ENCODE assay signal across 11 cellular contexts in the genomic region with DNA sequence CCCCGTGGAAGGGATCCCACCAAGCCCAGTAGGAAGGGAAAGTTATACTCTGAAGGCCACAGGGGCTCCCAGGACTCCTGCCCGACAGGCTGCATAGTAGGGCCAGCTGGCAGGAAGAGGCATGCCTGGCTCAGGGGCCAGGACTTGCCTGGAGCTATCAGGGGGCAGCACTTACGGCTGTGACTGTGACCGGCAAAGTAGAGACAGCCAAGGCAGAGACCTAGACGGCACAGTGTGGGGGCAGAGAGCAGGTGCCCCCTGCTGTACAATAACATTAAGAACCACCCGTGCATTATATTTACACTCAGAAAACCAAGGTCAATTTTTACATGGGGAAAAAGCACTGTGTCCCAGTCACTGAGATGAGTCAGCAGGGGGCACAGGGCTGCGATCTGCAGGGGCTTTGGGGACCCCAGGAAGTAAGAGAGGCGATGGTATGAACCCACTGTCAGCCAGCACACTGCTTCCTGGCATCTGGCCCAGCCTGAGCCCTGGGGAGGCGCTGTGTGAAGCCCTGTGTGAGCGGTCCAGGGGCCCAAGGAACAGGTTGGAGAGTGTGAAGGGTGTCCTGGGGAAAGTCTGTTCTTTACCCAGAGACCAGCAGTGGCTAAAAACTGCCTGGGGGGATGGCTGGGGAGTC. TPM values are rescaled to one million over a fixed set of nuclear protein-coding genes. Genes with fewer than 3 reads are reported as not detected.
DNase-seq lines count a peak whose midpoint lies in the region; ATAC-seq and TF ChIP-seq lines count a peak whose summit lies in the region.
"Had no signal": no experiment of that assay in that cellular context is flagged by ENCODE, and none has a peak within 500 bp of the region (broad histone marks: within the 10 kb centered on the region; RNA-seq: fewer than 3 reads in every experiment).

No MANE protein-coding gene starts in this region.

- peak overlapping the region; percentile 82 for H3K27ac Mint-ChIP-seq in activated naive CD4-positive, alpha-beta T cell treated with anti-CD3 and anti-CD28 coated beads, Interleukin-2, amount 50 U/mL, for 24 hours
- peak overlapping the region; percentile 100 for H3K27ac Mint-ChIP-seq in T-helper 17 cell

- no peaks in the 10 kb centered on the region for H3K9me3 ChIP-seq in T-helper 17 cell (ENCODE audit: control insufficient read depth, low read length, poor library complexity, severe bottlenecking)
- H3K9me3 ChIP-seq: adrenal gland had no signal

- H3K4me1 Mint-ChIP-seq in activated naive CD4-positive, alpha-beta T cell treated with anti-CD3 and anti-CD28 coated beads, Interleukin-2, amount 50 U/mL, for 24 hours, result peaks cover 65% of the 10 kb centered on the region
- H3K4me1 Mint-ChIP-seq in T-helper 17 cell, result peaks cover 58% of the 10 kb centered on the region

- peak; percentile 14 for TF ChIP-seq CTCF in fibroblast of the aortic adventitia (IDR thresholded peaks at IDR 0.05; ENCODE audit: insufficient read depth, low read length)

- DNase-seq in activated naive CD4-positive, alpha-beta T cell treated with anti-CD3 and anti-CD28 coated beads, Interleukin-2, amount 50 U/mL, for 16 hours, result no peak
- DNase-seq in T-helper 17 cell (peak; percentile 27 to 46 (median 34)), fibroblast of the aortic adventitia (ENCODE audit: low read depth) (no peak), G401 (ENCODE audit: low spot score) (no peak), NCI-H1105 treated with DMSO at 0.1 percent for 48 hours (lab: John Stamatoyannopoulos, UW) (no peak)
- peak; percentile 49 for DNase-seq in stimulated activated naive CD8-positive, alpha-beta T cell treated with anti-CD3 and anti-CD28 coated beads, Interleukin-15, Interleukin-2, amounts not matched to agents 100 U/mL and 50 U/mL, for 24 hours
- DNase-seq: NCI-H82; stimulated activated CD4-positive, alpha-beta T cell treated with anti-CD3 and anti-CD28 coated beads, Interleukin-4, amount 100 ng/mL, for 24 hours had no signal

- in situ Hi-C loops in G401 (cut with HindIII; ENCODE audit: low sequenced_read_pairs), result no loop called here

- H3K27me3 Mint-ChIP-seq in activated naive CD4-positive, alpha-beta T cell treated with anti-CD3 and anti-CD28 coated beads, Interleukin-2, amount 50 U/mL, for 24 hours, result no peaks in the 10 kb centered on the region
- H3K27me3 Mint-ChIP-seq in T-helper 17 cell, result no peaks in the 10 kb centered on the region

- no peaks in the 10 kb centered on the region for H3K9me3 Mint-ChIP-seq in activated naive CD4-positive, alpha-beta T cell treated with anti-CD3 and anti-CD28 coated beads, Interleukin-2, amount 50 U/mL, for 24 hours

- H3K4me3 Mint-ChIP-seq in activated naive CD4-positive, alpha-beta T cell treated with anti-CD3 and anti-CD28 coated beads, Interleukin-2, amount 50 U/mL, for 24 hours, result peak overlapping the region; percentile 26
- H3K4me3 Mint-ChIP-seq in T-helper 17 cell, result peak overlapping the region; percentile 86

- peak; percentile 51 for ATAC-seq in T-helper 17 cell
- ATAC-seq in stimulated activated naive CD8-positive, alpha-beta T cell treated with anti-CD3 and anti-CD28 coated beads, Interleukin-15, Interleukin-2, amounts not matched to agents 100 U/mL and 50 U/mL, for 24 hours, result peak; percentile 59
- ATAC-seq in GM21529 (IDR thresholded peaks at IDR 0.05; ENCODE audit: unreplicated experiment), result no peak

- H3K36me3 Mint-ChIP-seq in activated naive CD4-positive, alpha-beta T cell treated with anti-CD3 and anti-CD28 coated beads, Interleukin-2, amount 50 U/mL, for 24 hours, result peaks cover 4% of the 10 kb centered on the region
- H3K36me3 Mint-ChIP-seq in T-helper 17 cell (ENCODE audit: low read depth), result peaks cover 5% of the 10 kb centered on the region

- no peak overlapping the region for H3K4me3 ChIP-seq in fibroblast of the aortic adventitia (ENCODE audit: low read depth, low read length)
- H3K4me3 ChIP-seq: adrenal gland had no signal

RNA-seq across cellular contexts. Expression of a gene that starts 9.9 kb away (rescaled TPM):
- total RNA-seq in T-helper 17 cell (10 to 100 TPM; 29.6 to 43.7 TPM), fibroblast of the aortic adventitia (ENCODE audit: low replicate concordance) (35.0 and 59.9 TPM in 2 replicates)
- total RNA-seq in G401 (2014; rRNA removed; shearing (Covaris generic)), result 52.4 and 75.3 TPM in 2 replicates

RNA-seq across cellular contexts. Expression of a gene that starts 56.8 kb away (rescaled TPM):
- 10 to 100 TPM; 79.7 to 81.3 TPM for total RNA-seq in T-helper 17 cell
- 30.7 and 49.9 TPM in 2 replicates for total RNA-seq in fibroblast of the aortic adventitia (ENCODE audit: low replicate concordance)
- 47.7 and 48.8 TPM in 2 replicates for total RNA-seq in G401 (2014; rRNA removed; shearing (Covaris generic))

Comparison
In these comparisons a context has a peak if more than half of its experiments do, and no peak if none do; other contexts are left out.
1. DNase-seq: peak in T-helper 17 cell (3 of 3) and stimulated activated naive CD8-positive, alpha-beta T cell treated with anti-CD3 and anti-CD28 coated beads, Interleukin-15, Interleukin-2, amounts not matched to agents 100 U/mL and 50 U/mL, for 24 hours (single experiment); none in activated naive CD4-positive, alpha-beta T cell treated with anti-CD3 and anti-CD28 coated beads, Interleukin-2, amount 50 U/mL, for 16 hours (single experiment), fibroblast of the aortic adventitia (single experiment), G401 (single experiment) and NCI-H1105 treated with DMSO at 0.1 percent for 48 hours (single experiment).